Comparison of ENCODE assay signal across 1 cellular context in genomic region chr4:87848622-87849351, GRCh38.
TF ChIP-seq lines count a peak whose summit lies in the region.

No MANE protein-coding gene starts in this region.

TF ChIP-seq in Ishikawa, 13 proteins besides CTCF, POLR2A, EP300 and RAD21:
- no peak for TF ChIP-seq REST (IDR thresholded peaks at IDR 0.05; ENCODE audit: low read depth)
- no peak for TF ChIP-seq TEAD4 (IDR thresholded peaks at IDR 0.05)
- TF ChIP-seq MAX (IDR thresholded peaks at IDR 0.05), result no peak
- no peak for TF ChIP-seq CEBPB (IDR thresholded peaks at IDR 0.05)
- TF ChIP-seq ZBTB7A (IDR thresholded peaks at IDR 0.05; ENCODE audit: low read depth), result no peak
- TF ChIP-seq NFIC (IDR thresholded peaks at IDR 0.05), result no peak
- TF ChIP-seq TAF1 (IDR thresholded peaks at IDR 0.05; ENCODE audit: low read depth), result no peak
- no peak for TF ChIP-seq USF1 (IDR thresholded peaks at IDR 0.05)
- TF ChIP-seq CREB1 (IDR thresholded peaks at IDR 0.05; ENCODE audit: low read depth), result no peak
- TF ChIP-seq FOXM1 (IDR thresholded peaks at IDR 0.05; ENCODE audit: borderline replicate concordance, low read depth), result no peak
- TF ChIP-seq EGR1 (IDR thresholded peaks at IDR 0.05), result no peak
- no peak for TF ChIP-seq YY1 (IDR thresholded peaks at IDR 0.05; ENCODE audit: low read depth)
- TF ChIP-seq TCF12 (IDR thresholded peaks at IDR 0.05; ENCODE audit: low read depth), result no peak
TF ChIP-seq in Ishikawa: peak in this region for 0.
